Comparison of ENCODE assay signal across 9 cellular contexts in the genomic region with DNA sequence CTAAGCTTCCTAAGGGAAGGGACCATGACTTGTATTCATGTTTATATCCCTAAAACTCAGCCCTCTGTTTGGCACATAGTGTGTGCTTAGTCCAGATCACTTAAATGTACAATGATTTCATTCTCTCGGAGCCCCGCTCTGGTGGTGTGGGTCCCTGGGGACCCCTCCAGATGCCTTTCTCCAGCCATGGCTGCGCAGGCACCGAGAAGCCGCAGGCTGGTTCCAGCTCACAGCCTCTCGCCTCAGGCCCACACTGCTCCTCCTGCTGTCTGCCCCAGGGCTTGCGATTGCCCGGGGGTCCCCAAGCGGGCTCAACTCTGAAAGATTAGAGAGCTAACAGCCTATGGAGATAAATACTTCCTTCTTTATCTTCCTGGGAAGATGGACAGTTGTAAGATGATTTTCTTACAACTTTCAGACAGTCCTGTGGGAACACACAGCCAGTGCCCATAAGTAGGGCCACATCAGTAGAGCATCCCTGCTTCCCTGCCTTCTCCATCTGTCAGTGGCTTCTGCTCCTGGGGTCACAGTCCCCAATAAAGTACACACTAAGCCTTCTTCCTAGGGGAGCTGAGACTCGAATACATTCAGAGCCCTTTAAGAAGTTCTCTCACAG.
DNase-seq lines count a peak whose midpoint lies in the region; ATAC-seq, FAIRE-seq and TF ChIP-seq lines count a peak whose summit lies in the region.
"Had no signal": no experiment of that assay in that cellular context is flagged by ENCODE, and none has a peak within 500 bp of the region (broad histone marks: within the 10 kb centered on the region; RNA-seq: fewer than 3 reads in every experiment).

No MANE protein-coding gene starts in this region.

- peaks cover 56% of the 10 kb centered on the region for H3K4me1 Mint-ChIP-seq in activated T-cell treated with anti-CD3 and anti-CD28 coated beads, Interleukin-2, amount 50 U/mL, for 24 hours (ENCODE audit: low read depth)
- H3K4me1 Mint-ChIP-seq in memory B cell, result peaks cover 41% of the 10 kb centered on the region

- peak overlapping the region; percentile 98 for H3K27ac Mint-ChIP-seq in activated T-cell treated with anti-CD3 and anti-CD28 coated beads, Interleukin-2, amount 50 U/mL, for 24 hours
- peak overlapping the region; percentile 96 for H3K27ac Mint-ChIP-seq in memory B cell

- no peak for FAIRE-seq in urothelium cell line (lab: Jason Lieb, UNC)
- FAIRE-seq: endometrium had no signal

- ATAC-seq in HG03442 (IDR thresholded peaks at IDR 0.05; ENCODE audit: unreplicated experiment) (peak; percentile 31), memory B cell (ENCODE audit: low read depth) (peak; percentile 68)

- no peak overlapping the region for H3K4me3 ChIP-seq in astrocyte of the spinal cord (ENCODE audit: low read depth, low read length)

- no peak for DNase-seq in activated T-cell treated with anti-CD3 and anti-CD28 coated beads, Interleukin-2, amount 50 U/mL, for 24 hours
- DNase-seq in activated T-cell treated with anti-CD3 and anti-CD28 coated beads for 4 hours (no peak), astrocyte of the spinal cord (ENCODE audit: low read depth, low spot score) (no peak), memory B cell (ENCODE audit: low spot score in 2 of 2) (peak; percentile 46 to 47), urothelium cell line (ENCODE audit: low spot score) (peak; percentile 29), NCI-H1048 (lab: John Stamatoyannopoulos, UW) (no peak), NCI-H526 treated with DMSO at 0.1 percent for 48 hours (lab: John Stamatoyannopoulos, UW) (no peak)

- H3K27me3 Mint-ChIP-seq in activated T-cell treated with anti-CD3 and anti-CD28 coated beads, Interleukin-2, amount 50 U/mL, for 24 hours, result no peaks in the 10 kb centered on the region
- no peaks in the 10 kb centered on the region for H3K27me3 Mint-ChIP-seq in memory B cell

- H3K9me3 Mint-ChIP-seq in activated T-cell treated with anti-CD3 and anti-CD28 coated beads, Interleukin-2, amount 50 U/mL, for 24 hours, result no peaks in the 10 kb centered on the region
- no peaks in the 10 kb centered on the region for H3K9me3 Mint-ChIP-seq in memory B cell

- H3K4me3 Mint-ChIP-seq in activated T-cell treated with anti-CD3 and anti-CD28 coated beads, Interleukin-2, amount 50 U/mL, for 24 hours, result peak overlapping the region; percentile 74
- H3K4me3 Mint-ChIP-seq in memory B cell, result peak overlapping the region; percentile 85

- peak; percentile 36 for TF ChIP-seq CTCF in astrocyte of the spinal cord (IDR thresholded peaks at IDR 0.05; ENCODE audit: low read depth, low read length)

- H3K36me3 Mint-ChIP-seq in activated T-cell treated with anti-CD3 and anti-CD28 coated beads, Interleukin-2, amount 50 U/mL, for 24 hours (ENCODE audit: low read depth), result peaks cover 43% of the 10 kb centered on the region
- H3K36me3 Mint-ChIP-seq in memory B cell, result peaks cover 5% of the 10 kb centered on the region

- in situ Hi-C loops in astrocyte of the spinal cord (cut with HindIII; ENCODE audit: low sequenced_read_pairs), result no loop called here

Comparison
In these comparisons a context has a peak if more than half of its experiments do, and no peak if none do; other contexts are left out.
1. DNase-seq: peak in memory B cell (2 of 2) and urothelium cell line (single experiment); none in activated T-cell treated with anti-CD3 and anti-CD28 coated beads, Interleukin-2, amount 50 U/mL, for 24 hours (single experiment), activated T-cell treated with anti-CD3 and anti-CD28 coated beads for 4 hours (single experiment), astrocyte of the spinal cord (single experiment), NCI-H1048 (single experiment) and NCI-H526 treated with DMSO at 0.1 percent for 48 hours (single experiment).